Comparison of ENCODE assay signal across 9 cellular contexts in genomic region chr5:96079075-96079474, GRCh38.
DNase-seq lines count a peak whose midpoint lies in the region; ATAC-seq, FAIRE-seq and TF ChIP-seq lines count a peak whose summit lies in the region.
"Had no signal": no experiment of that assay in that cellular context is flagged by ENCODE, and none has a peak within 500 bp of the region (broad histone marks: within the 10 kb centered on the region; RNA-seq: fewer than 3 reads in every experiment).

No MANE protein-coding gene starts in this region.

- intact Hi-C loops in Caco-2 (cut with micrococcal nuclease; ENCODE audit: unreplicated experiment): no loop called here

- CTCF ChIA-PET in Caco-2 (lab: Charles Lee): no interaction called here

- no peaks in the 10 kb centered on the region for H3K36me3 ChIP-seq in astrocyte (ENCODE audit: insufficient read depth, low read length)
- H3K36me3 ChIP-seq in osteoblast (ENCODE audit: insufficient read depth, low read length): no peaks in the 10 kb centered on the region
- H3K36me3 ChIP-seq in Caco-2 (ENCODE audit: control insufficient read depth, insufficient read depth, low read length): no peaks in the 10 kb centered on the region
- H3K36me3 ChIP-seq in BE2C: no peaks in the 10 kb centered on the region

- no peaks in the 10 kb centered on the region for H3K27me3 Mint-ChIP-seq in astrocyte (ENCODE audit: low read depth, unreplicated experiment)
- H3K27me3 Mint-ChIP-seq in Caco-2 (ENCODE audit: insufficient read depth, unreplicated experiment): no peaks in the 10 kb centered on the region

- H3K4me3 Mint-ChIP-seq in astrocyte (ENCODE audit: unreplicated experiment): no peak overlapping the region
- no peak overlapping the region for H3K4me3 Mint-ChIP-seq in Caco-2 (ENCODE audit: unreplicated experiment)

- H4K20me1 ChIP-seq in astrocyte (ENCODE audit: insufficient read depth, low read length): no peaks in the 10 kb centered on the region
- no peaks in the 10 kb centered on the region for H4K20me1 ChIP-seq in osteoblast (ENCODE audit: insufficient read depth, low read length)

- peaks cover 3% of the 10 kb centered on the region for H3K9me3 Mint-ChIP-seq in astrocyte (ENCODE audit: unreplicated experiment)
- no peaks in the 10 kb centered on the region for H3K9me3 Mint-ChIP-seq in Caco-2 (ENCODE audit: unreplicated experiment)

- no peaks in the 10 kb centered on the region for H3K9me3 ChIP-seq in astrocyte (ENCODE audit: insufficient read depth, low read depth, low read length)
- no peaks in the 10 kb centered on the region for H3K9me3 ChIP-seq in osteoblast (ENCODE audit: low read depth, low read length)
- no peaks in the 10 kb centered on the region for H3K9me3 ChIP-seq in Caco-2
- H3K9me3 ChIP-seq in BE2C: no peaks in the 10 kb centered on the region

- H3K9ac ChIP-seq in astrocyte (ENCODE audit: low read length): peak overlapping the region; percentile 52

- H2AFZ ChIP-seq in astrocyte (ENCODE audit: low read depth, low read length) (peak overlapping the region; percentile 49), osteoblast (ENCODE audit: low read length) (no peak overlapping the region)

- H3K27me3 ChIP-seq in astrocyte (ENCODE audit: insufficient read depth, low read length): no peaks in the 10 kb centered on the region
- H3K27me3 ChIP-seq in osteoblast (ENCODE audit: insufficient read depth, low read length): no peaks in the 10 kb centered on the region
- H3K27me3 ChIP-seq in Caco-2 (replicated peaks; ENCODE audit: control insufficient read depth, insufficient read depth, low read length): no peaks in the 10 kb centered on the region
- H3K27me3 ChIP-seq in BE2C: no peaks in the 10 kb centered on the region

- DNase-seq in AG20443 (ENCODE audit: low spot score): peak; percentile 76
- DNase-seq in astrocyte (ENCODE audit: low read depth): peak; percentile 96
- DNase-seq in osteoblast (ENCODE audit: insufficient read length, low spot score, missing footprints): peak; percentile 32
- no peak for DNase-seq in Caco-2
- DNase-seq in BE2C: no peak
- no peak for DNase-seq in DMS114 treated with DMSO at 0.1 percent for 48 hours (lab: John Stamatoyannopoulos, UW; ENCODE audit: unreplicated experiment)
- DNase-seq in NCI-H1417 (lab: John Stamatoyannopoulos, UW): no peak
- DNase-seq: activated effector memory CD4-positive, alpha-beta T cell treated with Interleukin-2 at 50 U/mL for 16 hours had no signal

- H3K79me2 ChIP-seq in astrocyte (ENCODE audit: insufficient read depth, low read length) (no peaks in the 10 kb centered on the region), osteoblast (ENCODE audit: insufficient read depth, low read length) (no peaks in the 10 kb centered on the region)

- peak overlapping the region; percentile 89 for H3K27ac ChIP-seq in astrocyte (ENCODE audit: low read depth, low read length)
- peak overlapping the region; percentile 88 for H3K27ac ChIP-seq in osteoblast (ENCODE audit: low read depth, low read length)

- no peaks in the 10 kb centered on the region for H3K36me3 Mint-ChIP-seq in astrocyte (ENCODE audit: low read depth, unreplicated experiment)
- no peaks in the 10 kb centered on the region for H3K36me3 Mint-ChIP-seq in Caco-2 (ENCODE audit: insufficient read depth, unreplicated experiment)

- H3K4me3 ChIP-seq in astrocyte (ENCODE audit: insufficient read depth, low read depth, low read length) (no peak overlapping the region), osteoblast (ENCODE audit: insufficient read depth, low read length) (no peak overlapping the region), Caco-2 (ENCODE audit: low read depth, low read length) (no peak overlapping the region), BE2C (ENCODE audit: low read depth, low read length) (no peak overlapping the region)

- H3K4me1 Mint-ChIP-seq in astrocyte (ENCODE audit: low read depth, unreplicated experiment): peaks cover 33% of the 10 kb centered on the region
- H3K4me1 Mint-ChIP-seq in Caco-2 (ENCODE audit: low read depth, unreplicated experiment): peaks cover 21% of the 10 kb centered on the region

- FAIRE-seq in astrocyte (lab: Jason Lieb, UNC): peak; percentile 47

- H3K4me1 ChIP-seq in astrocyte (ENCODE audit: insufficient read depth, low read length) (peaks cover 22% of the 10 kb centered on the region), osteoblast (ENCODE audit: insufficient read depth, low read length) (peaks cover 37% of the 10 kb centered on the region), Caco-2 (peaks cover 11% of the 10 kb centered on the region), BE2C (peaks cover 5% of the 10 kb centered on the region)

- H3K27ac Mint-ChIP-seq in astrocyte (ENCODE audit: unreplicated experiment) (peak overlapping the region; percentile 90), Caco-2 (ENCODE audit: unreplicated experiment) (no peak overlapping the region)

- TF ChIP-seq CTCF in astrocyte (IDR thresholded peaks at IDR 0.05; ENCODE audit: insufficient read depth, low read depth, low read length): no peak
- no peak for TF ChIP-seq CTCF in osteoblast (IDR thresholded peaks at IDR 0.05; ENCODE audit: extremely low read depth, low read depth, low read length)
- no peak for TF ChIP-seq CTCF in Caco-2 (IDR thresholded peaks at IDR 0.05; ENCODE audit: insufficient read depth in 1 of 2, low read depth in 1 of 2, low read length in 1 of 2, severe bottlenecking in 1 of 2, unreplicated experiment in 1 of 2)
- no peak for TF ChIP-seq CTCF in BE2C (IDR thresholded peaks at IDR 0.05; ENCODE audit: low read depth, low read length)

- peak; percentile 73 for ATAC-seq in HG03045 (IDR thresholded peaks at IDR 0.05; ENCODE audit: unreplicated experiment)

- no TSS peak for BruUV-seq in Caco-2 (replicated peaks; lab: Mats Ljungman, UMichigan)

- peak overlapping the region; percentile 46 for H3K4me2 ChIP-seq in astrocyte (ENCODE audit: low read length)
- H3K4me2 ChIP-seq in osteoblast (ENCODE audit: insufficient read depth, low read length): peak overlapping the region; percentile 54

- POLR2A ChIA-PET in Caco-2 (lab: Charles Lee): no interaction called here

Comparison
In these comparisons a context has a peak if more than half of its experiments do, and no peak if none do; other contexts are left out.
1. DNase-seq: peak in AG20443 (single experiment), astrocyte (single experiment) and osteoblast (single experiment); none in Caco-2 (0 of 2), BE2C (single experiment), DMS114 treated with DMSO at 0.1 percent for 48 hours (single experiment) and NCI-H1417 (0 of 3).